16 cellular contexts compared by ENCODE assay signal in the genomic region with DNA sequence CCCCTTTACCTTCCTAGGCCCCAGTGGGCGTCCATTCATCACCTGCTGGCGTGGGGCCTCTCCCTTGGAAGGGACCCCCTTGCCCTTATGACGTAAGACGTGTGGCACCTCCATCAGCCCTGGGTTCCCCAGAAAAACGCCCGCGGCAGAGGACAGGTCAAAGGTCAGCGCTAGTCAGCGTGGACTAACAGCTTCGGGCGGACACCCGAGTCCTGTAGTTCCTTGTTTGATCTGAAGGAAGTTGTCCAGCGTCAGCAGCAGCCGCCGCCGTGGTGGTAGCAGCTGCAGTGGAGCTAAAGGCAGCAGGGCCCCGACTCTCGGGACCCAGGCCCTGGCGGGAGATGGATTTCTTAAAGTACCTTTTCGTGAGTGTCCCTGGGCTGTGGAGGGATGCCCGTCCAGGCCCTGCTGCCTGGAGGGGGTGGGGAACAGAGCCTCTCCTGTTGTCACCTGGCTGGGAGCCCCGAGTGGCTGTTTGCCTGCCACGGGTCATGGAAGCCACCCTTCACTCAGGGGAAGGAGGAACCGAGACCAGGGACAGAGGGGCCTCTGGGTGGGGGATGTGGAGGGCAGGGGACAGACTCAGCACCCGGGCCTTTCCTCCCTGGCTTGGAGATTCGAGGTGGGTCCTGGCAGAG.
A peak's percentile ranks its signal among the peaks of the same experiment; 100 is the strongest.
DNase-seq lines count a peak whose midpoint lies in the region; ATAC-seq, FAIRE-seq and TF ChIP-seq lines count a peak whose summit lies in the region.
"Had no signal": no experiment of that assay in that cellular context is flagged by ENCODE, and none has a peak within 500 bp of the region (broad histone marks: within the 10 kb centered on the region; RNA-seq: fewer than 3 reads in every experiment).

No MANE protein-coding gene starts in this region.

- peak; percentile 25 for ATAC-seq in left lung
- no peak for ATAC-seq in GM18505 (IDR thresholded peaks at IDR 0.05; ENCODE audit: unreplicated experiment)

- peaks cover 0 to 28% of the 10 kb centered on the region in 2 donors for H3K4me1 ChIP-seq in left lung
- H3K4me1 ChIP-seq in small intestine (ENCODE audit: control insufficient read depth in 2 of 2, insufficient read depth in 1 of 2, low read depth in 1 of 2, low read length in 1 of 2) = no peaks in the 10 kb centered on the region

- WGBS in small intestine, 3 donors = 19 to 60% (median 43%) methylated on average over 26 of the region's 26 CpGs

- FAIRE-seq in small intestine (lab: Jason Lieb, UNC) (no peak), H54 (lab: Jason Lieb, UNC) (no peak)

- TF ChIP-seq POLR2A in H54 (IDR thresholded peaks at IDR 0.05; ENCODE audit: low read depth, low read length) = no peak
- TF ChIP-seq POLR2A in GM18505 (IDR thresholded peaks at IDR 0.05; ENCODE audit: borderline replicate concordance, extremely low read depth, insufficient read depth, insufficient read length) = no peak

- peaks cover 0 to 27% of the 10 kb centered on the region in 2 donors for H3K27me3 ChIP-seq in left lung
- H3K27me3 ChIP-seq in small intestine (ENCODE audit: control insufficient read depth in 2 of 2, insufficient read depth in 2 of 2, low read length in 2 of 2) = no peaks in the 10 kb centered on the region

- intact Hi-C loops in left lung (cut with DNase I) = no loop called here

- DNase-seq in HT-29 (ENCODE audit: low spot score) (peak; percentile 3), cerebellum (ENCODE audit: low spot score) (peak; percentile 28), left lung (peak in 1 of 2 donors; percentile 76), small intestine (peak; percentile 58), NCI-H2081 (lab: John Stamatoyannopoulos, UW) (no peak), H54 (ENCODE audit: insufficient read length, low spot score) (no peak), iPS-NIHi7 (ENCODE audit: extremely low spot score) (no peak)
- DNase-seq: activated CD4-positive, CD25-positive, alpha-beta regulatory T cell; activated CD8-positive, alpha-beta memory T cell treated with anti-CD3 and anti-CD28 coated beads, Interleukin-2, amount 50 U/mL, for 48 hours; cerebellar nuclear complex; NCI-H1048; NCI-H2227 treated with DMSO at 0.1 percent for 48 hours; OCI-M1; stimulated activated CD4-positive, alpha-beta T cell treated with anti-CD3 and anti-CD28 coated beads, Interleukin-15, amount 100 ng/mL, for 24 hours had no signal

- H3K4me3 ChIP-seq in left lung (no peak overlapping the region), small intestine (ENCODE audit: low read depth in 1 of 2, low read length in 2 of 2) (peak overlapping the region in 1 of 2 donors; percentile 33)
- H3K4me3 ChIP-seq: lung had no signal

- H3K9me3 ChIP-seq in left lung = no peaks in the 10 kb centered on the region
- no peaks in the 10 kb centered on the region for H3K9me3 ChIP-seq in small intestine (ENCODE audit: control insufficient read depth, low read depth)

- no peaks in the 10 kb centered on the region for H3K36me3 ChIP-seq in left lung
- H3K36me3 ChIP-seq in small intestine (ENCODE audit: control insufficient read depth in 2 of 2, insufficient read depth in 2 of 2, low read length in 2 of 2) = no peaks in the 10 kb centered on the region

- TF ChIP-seq CTCF in left lung (IDR thresholded peaks at IDR 0.05) = no peak

- H3K27ac ChIP-seq in left lung = no peak overlapping the region
- peak overlapping the region in 1 of 2 donors; percentile 21 for H3K27ac ChIP-seq in small intestine (ENCODE audit: low read depth in 1 of 2, low read length in 1 of 2)

Comparison
In these comparisons a context has a peak if more than half of its experiments do, and no peak if none do; other contexts are left out.
1. DNase-seq: peak in HT-29 (single experiment), cerebellum (single experiment) and small intestine (single experiment); none in NCI-H2081 (0 of 2), H54 (single experiment) and iPS-NIHi7 (single experiment).